In the genomic region with DNA sequence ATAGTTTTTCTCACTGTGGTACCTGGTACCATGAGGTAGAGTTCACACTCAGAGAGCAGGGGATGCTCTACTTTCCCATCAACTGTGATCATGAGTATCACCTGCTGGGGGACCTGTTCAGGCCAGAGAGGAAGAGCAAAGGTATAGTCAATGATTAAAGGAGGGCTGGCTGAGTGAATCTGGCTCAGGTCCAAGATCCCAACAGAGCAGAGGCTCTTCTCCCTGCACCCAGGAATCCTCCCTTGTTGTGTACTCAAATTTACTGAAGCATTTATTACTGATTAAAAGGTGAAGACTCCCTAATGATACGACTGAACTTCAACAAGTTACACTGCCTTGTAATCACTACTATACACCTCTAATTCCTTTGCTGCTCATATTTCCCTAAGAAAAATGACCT, we compare ENCODE assay signal across 13 cellular contexts.
A peak's percentile ranks its signal among the peaks of the same experiment; 100 is the strongest.
DNase-seq lines count a peak whose midpoint lies in the region; ATAC-seq and TF ChIP-seq lines count a peak whose summit lies in the region.
"Had no signal": no experiment of that assay in that cellular context is flagged by ENCODE, and none has a peak within 500 bp of the region (broad histone marks: within the 10 kb centered on the region; RNA-seq: fewer than 3 reads in every experiment).

No MANE protein-coding gene starts in this region.

- DNase-seq in Caki2 (ENCODE audit: low read depth) (peak; percentile 20), HK-2 (ENCODE audit: unreplicated experiment) (peak; percentile 5), NCI-H345 (lab: John Stamatoyannopoulos, UW) (peak; percentile 64), kidney glomerular epithelial cell (lab: John Stamatoyannopoulos, UW) (peak; percentile 68), mesothelial cell of epicardium (ENCODE audit: low spot score in 2 of 2, unreplicated experiment in 2 of 2) (no peak), GM13976 (ENCODE audit: low spot score) (no peak)
- no peak for DNase-seq in activated naive CD4-positive, alpha-beta T cell treated with anti-CD3 and anti-CD28 coated beads for 36 hours
- DNase-seq: AML-193, H7, NCI-H1694 treated with DMSO at 0.1 percent for 48 hours, NCI-H526, PC-3 had no signal

- intact Hi-C loops in activated naive CD4-positive, alpha-beta T cell treated with anti-CD3 and anti-CD28 coated beads for 36 hours (cut with micrococcal nuclease), result no loop called here

- peaks cover 6% of the 10 kb centered on the region for H3K36me3 Mint-ChIP-seq in mesothelial cell of epicardium
- H3K36me3 Mint-ChIP-seq in activated naive CD4-positive, alpha-beta T cell treated with anti-CD3 and anti-CD28 coated beads for 36 hours (ENCODE audit: low read depth), result no peaks in the 10 kb centered on the region

- H3K27me3 Mint-ChIP-seq in mesothelial cell of epicardium (ENCODE audit: low read depth), result no peaks in the 10 kb centered on the region
- peaks cover 7% of the 10 kb centered on the region for H3K27me3 Mint-ChIP-seq in activated naive CD4-positive, alpha-beta T cell treated with anti-CD3 and anti-CD28 coated beads for 36 hours (ENCODE audit: low read depth)

- ATAC-seq in HG02678 (IDR thresholded peaks at IDR 0.05; ENCODE audit: unreplicated experiment), result no peak
- ATAC-seq: PC-3 had no signal

- H3K27ac Mint-ChIP-seq in mesothelial cell of epicardium, result no peak overlapping the region
- H3K27ac Mint-ChIP-seq in activated naive CD4-positive, alpha-beta T cell treated with anti-CD3 and anti-CD28 coated beads for 36 hours, result no peak overlapping the region

- in situ Hi-C loops in Caki2 (cut with HindIII; ENCODE audit: low pct_unique_long_range_greater_than_20kb, low sequenced_read_pairs), result no loop called here
- in situ Hi-C loops in GM13976 (cut with MboI; ENCODE audit: low sequenced_read_pairs, unreplicated experiment), result no loop called here

- H3K9me3 Mint-ChIP-seq in mesothelial cell of epicardium, result peaks cover 4% of the 10 kb centered on the region
- H3K9me3 Mint-ChIP-seq in activated naive CD4-positive, alpha-beta T cell treated with anti-CD3 and anti-CD28 coated beads for 36 hours, result no peaks in the 10 kb centered on the region

- peaks cover 40% of the 10 kb centered on the region for H3K4me1 Mint-ChIP-seq in mesothelial cell of epicardium
- no peaks in the 10 kb centered on the region for H3K4me1 Mint-ChIP-seq in activated naive CD4-positive, alpha-beta T cell treated with anti-CD3 and anti-CD28 coated beads for 36 hours (ENCODE audit: low read depth)

- TF ChIP-seq CTCF in mesothelial cell of epicardium (IDR thresholded peaks at IDR 0.05; ENCODE audit: unreplicated experiment) (no peak), GM13976 (IDR thresholded peaks at IDR 0.05; ENCODE audit: borderline replicate concordance, control extremely low read depth, extremely low read depth, insufficient read depth, missing control alignments) (no peak)

- CTCF ChIA-PET in activated naive CD4-positive, alpha-beta T cell treated with anti-CD3 and anti-CD28 coated beads for 36 hours (lab: Charles Lee), result no interaction called here

- H3K4me3 Mint-ChIP-seq in mesothelial cell of epicardium, result no peak overlapping the region
- no peak overlapping the region for H3K4me3 Mint-ChIP-seq in activated naive CD4-positive, alpha-beta T cell treated with anti-CD3 and anti-CD28 coated beads for 36 hours

Comparison
In these comparisons a context has a peak if more than half of its experiments do, and no peak if none do; other contexts are left out.
1. DNase-seq: peak in Caki2 (single experiment), HK-2 (single experiment), NCI-H345 (single experiment) and kidney glomerular epithelial cell (single experiment); none in mesothelial cell of epicardium (0 of 2), activated naive CD4-positive, alpha-beta T cell treated with anti-CD3 and anti-CD28 coated beads for 36 hours (single experiment) and GM13976 (single experiment).